In the genomic region with DNA sequence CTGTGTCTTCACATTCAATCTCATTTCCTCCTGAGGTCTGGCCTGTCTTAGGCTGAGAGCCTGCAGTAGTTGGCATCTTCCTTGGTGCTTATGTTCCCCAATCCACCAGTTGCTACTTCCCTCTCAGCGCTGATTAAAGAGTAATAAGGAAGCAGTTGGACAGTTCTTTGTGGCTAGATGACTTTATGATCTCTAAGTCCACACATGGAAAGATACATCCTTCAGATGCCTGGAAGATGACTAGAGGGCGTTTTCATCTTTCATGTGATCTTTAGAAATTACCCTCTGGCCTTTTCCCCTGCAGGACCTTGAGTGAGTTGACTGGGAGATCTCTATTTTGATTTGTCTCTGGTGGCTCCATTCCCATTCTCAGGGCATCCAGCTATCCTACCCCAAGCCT, we compare ENCODE assay signal across 23 cellular contexts.
"Had no signal": no experiment of that assay in that cellular context is flagged by ENCODE, and none has a peak within 500 bp of the region (broad histone marks: within the 10 kb centered on the region; RNA-seq: fewer than 3 reads in every experiment).

No MANE protein-coding gene starts in this region.

- ATAC-seq: activated CD8-positive, alpha-beta T cell treated with anti-CD3 and anti-CD28 coated beads for 36 hours; activated T-cell treated with anti-CD3 and anti-CD28 coated beads, Interleukin-2, amount 50 U/mL, for 72 hours had no signal

- H3K36me3 Mint-ChIP-seq: activated naive CD4-positive, alpha-beta T cell treated with anti-CD3 and anti-CD28 coated beads, Interleukin-2, amount 50 U/mL, for 24 hours had no signal

- H3K27ac ChIP-seq: breast epithelium, Peyer's patch, RWPE1, SJCRH30, WERI-Rb-1 had no signal

- H3K27me3 ChIP-seq: breast epithelium, Peyer's patch, SJCRH30 had no signal

- H3K9me3 ChIP-seq: Peyer's patch, SJCRH30, SK-N-SH had no signal

- H3K9me3 Mint-ChIP-seq: activated CD8-positive, alpha-beta T cell treated with anti-CD3 and anti-CD28 coated beads for 36 hours; activated naive CD4-positive, alpha-beta T cell treated with anti-CD3 and anti-CD28 coated beads, Interleukin-2, amount 50 U/mL, for 24 hours; activated T-cell treated with anti-CD3 and anti-CD28 coated beads, Interleukin-2, amount 50 U/mL, for 72 hours had no signal

- H3K4me3 Mint-ChIP-seq: activated CD8-positive, alpha-beta T cell treated with anti-CD3 and anti-CD28 coated beads for 36 hours; activated naive CD4-positive, alpha-beta T cell treated with anti-CD3 and anti-CD28 coated beads, Interleukin-2, amount 50 U/mL, for 24 hours; activated T-cell treated with anti-CD3 and anti-CD28 coated beads, Interleukin-2, amount 50 U/mL, for 72 hours had no signal

- H3K4me3 ChIP-seq: breast epithelium, Peyer's patch, SJCRH30 had no signal

- H3K9ac ChIP-seq: SK-N-SH had no signal

- H3K9me2 ChIP-seq: SK-N-SH had no signal

- DNase-seq: activated CD4-positive, alpha-beta T cell treated with anti-CD3 and anti-CD28 coated beads for 4 hours; activated CD8-positive, alpha-beta memory T cell treated with anti-CD3 and anti-CD28 coated beads, Interleukin-2, amount 50 U/mL, for 4 hours; activated CD8-positive, alpha-beta T cell treated with anti-CD3 and anti-CD28 coated beads for 36 hours; activated naive CD4-positive, alpha-beta T cell; activated T-cell treated with anti-CD3 and anti-CD28 coated beads, Interleukin-2, amount 50 U/mL, for 72 hours; aorta; caudate nucleus; KBM-7; NCI-H1105 treated with DMSO at 0.1 percent for 48 hours; NCI-H1436 treated with DMSO at 0.1 percent for 48 hours; NCI-H187; NCI-H2081; NCI-H510A treated with DMSO at 0.1 percent for 48 hours; NCI-H69; Peyer's patch; Right ventricle myocardium superior; SJCRH30; SK-N-SH; T-helper 1 cell; WERI-Rb-1 had no signal

- H3K4me1 Mint-ChIP-seq: activated naive CD4-positive, alpha-beta T cell treated with anti-CD3 and anti-CD28 coated beads, Interleukin-2, amount 50 U/mL, for 24 hours had no signal

- H3K4me1 ChIP-seq: breast epithelium, SJCRH30 had no signal

- H3K27ac Mint-ChIP-seq: activated CD8-positive, alpha-beta T cell treated with anti-CD3 and anti-CD28 coated beads for 36 hours; activated naive CD4-positive, alpha-beta T cell treated with anti-CD3 and anti-CD28 coated beads, Interleukin-2, amount 50 U/mL, for 24 hours; activated T-cell treated with anti-CD3 and anti-CD28 coated beads, Interleukin-2, amount 50 U/mL, for 72 hours had no signal

- H3K4me2 ChIP-seq: SK-N-SH had no signal

- H3K36me3 ChIP-seq: breast epithelium, Peyer's patch, SJCRH30, WERI-Rb-1 had no signal
